1 cellular context compared by ENCODE assay signal in genomic region chr19:277581-278165, GRCh38.
TF ChIP-seq lines count a peak whose summit lies in the region.

No MANE protein-coding gene starts in this region.

TF ChIP-seq in neural cell, 6 proteins besides CTCF, POLR2A, EP300 and RAD21:
- peak; percentile 16 for TF ChIP-seq REST (IDR thresholded peaks at IDR 0.05; ENCODE audit: borderline replicate concordance)
- no peak for TF ChIP-seq SMC3 (conservative IDR thresholded peaks at IDR 0.05; ENCODE audit: poor library complexity)
